ENCODE assay signal across 17 cellular contexts in genomic region chr12:90851800-90852718, GRCh38.
"Had no signal": no experiment of that assay in that cellular context is flagged by ENCODE, and none has a peak within 500 bp of the region (broad histone marks: within the 10 kb centered on the region; RNA-seq: fewer than 3 reads in every experiment).

No MANE protein-coding gene starts in this region.

- H3K4me1 ChIP-seq: thyroid gland, uterus had no signal

- H3K36me3 Mint-ChIP-seq: natural killer cell treated with Interleukin-12 subunit alpha and Interleukin-12 subunit beta and Interleukin-15 and Interleukin-18, amount 100 ng/mL, for 72 hours; stimulated activated naive B cell treated with anti-CD40 and anti-IgM and Interleukin-4, amounts not matched to agents 10 μg/mL and 1 μg/mL and 100 μg/mL, for 72 hours had no signal

- H3K9me3 ChIP-seq: gastroesophageal sphincter, thyroid gland, uterus had no signal

- H3K36me3 ChIP-seq: gastroesophageal sphincter, thyroid gland, uterus had no signal

- H3K4me1 Mint-ChIP-seq: activated T-helper 17 cell treated with anti-CD3 and anti-CD28 coated beads, Interleukin-2, amount 50 U/mL, for 72 hours had no signal

- H3K27me3 ChIP-seq: dorsolateral prefrontal cortex, gastroesophageal sphincter, thyroid gland, uterus had no signal

- ATAC-seq: activated T-helper 17 cell treated with anti-CD3 and anti-CD28 coated beads, Interleukin-2, amount 50 U/mL, for 72 hours; gastroesophageal sphincter; left colon; natural killer cell treated with Interleukin-12 subunit alpha and Interleukin-12 subunit beta and Interleukin-15 and Interleukin-18, amount 100 ng/mL, for 72 hours; stimulated activated naive B cell treated with anti-CD40 and anti-IgM and Interleukin-4, amounts not matched to agents 10 μg/mL and 1 μg/mL and 100 μg/mL, for 72 hours had no signal

- H3K4me3 ChIP-seq: dorsolateral prefrontal cortex, gastroesophageal sphincter, skin epidermis, thyroid gland, uterus had no signal

- H3K27ac Mint-ChIP-seq: activated naive CD4-positive, alpha-beta T cell treated with anti-CD3 and anti-CD28 coated beads for 36 hours; activated T-helper 17 cell treated with anti-CD3 and anti-CD28 coated beads, Interleukin-2, amount 50 U/mL, for 72 hours; natural killer cell treated with Interleukin-12 subunit alpha and Interleukin-12 subunit beta and Interleukin-15 and Interleukin-18, amount 100 ng/mL, for 72 hours; stimulated activated naive B cell treated with anti-CD40 and anti-IgM and Interleukin-4, amounts not matched to agents 10 μg/mL and 1 μg/mL and 100 μg/mL, for 72 hours had no signal

- FAIRE-seq: astrocyte had no signal

- H3K4me3 Mint-ChIP-seq: activated naive CD4-positive, alpha-beta T cell treated with anti-CD3 and anti-CD28 coated beads for 36 hours; activated T-helper 17 cell treated with anti-CD3 and anti-CD28 coated beads, Interleukin-2, amount 50 U/mL, for 72 hours; natural killer cell treated with Interleukin-12 subunit alpha and Interleukin-12 subunit beta and Interleukin-15 and Interleukin-18, amount 100 ng/mL, for 72 hours; stimulated activated naive B cell treated with anti-CD40 and anti-IgM and Interleukin-4, amounts not matched to agents 10 μg/mL and 1 μg/mL and 100 μg/mL, for 72 hours had no signal

- H3K9me3 Mint-ChIP-seq: activated naive CD4-positive, alpha-beta T cell treated with anti-CD3 and anti-CD28 coated beads for 36 hours; activated T-helper 17 cell treated with anti-CD3 and anti-CD28 coated beads, Interleukin-2, amount 50 U/mL, for 72 hours; stimulated activated naive B cell treated with anti-CD40 and anti-IgM and Interleukin-4, amounts not matched to agents 10 μg/mL and 1 μg/mL and 100 μg/mL, for 72 hours had no signal

- DNase-seq: activated CD4-positive, CD25-positive, alpha-beta regulatory T cell treated with anti-CD3 and anti-CD28 coated beads, Interleukin-2, amount 50 U/mL, for 72 hours; activated naive CD4-positive, alpha-beta T cell treated with anti-CD3 and anti-CD28 coated beads for 36 hours; dorsolateral prefrontal cortex; left colon; mesenchymal stem cell; retina; stimulated activated CD4-positive, alpha-beta T cell treated with anti-CD3 and anti-CD28 coated beads, Interleukin-15, amount 100 ng/mL, for 24 hours; stimulated activated CD4-positive, alpha-beta T cell treated with anti-CD3 and anti-CD28 coated beads, Interleukin-4, amount 100 ng/mL, for 1 hour; stimulated activated naive B cell treated with anti-CD40 and anti-IgM and Interleukin-4, amounts not matched to agents 10 μg/mL and 1 μg/mL and 100 μg/mL, for 72 hours; T-helper 9 cell; thyroid gland; uterus had no signal

- H3K27me3 Mint-ChIP-seq: activated T-helper 17 cell treated with anti-CD3 and anti-CD28 coated beads, Interleukin-2, amount 50 U/mL, for 72 hours; natural killer cell treated with Interleukin-12 subunit alpha and Interleukin-12 subunit beta and Interleukin-15 and Interleukin-18, amount 100 ng/mL, for 72 hours; stimulated activated naive B cell treated with anti-CD40 and anti-IgM and Interleukin-4, amounts not matched to agents 10 μg/mL and 1 μg/mL and 100 μg/mL, for 72 hours had no signal

- H3K27ac ChIP-seq: dorsolateral prefrontal cortex, gastroesophageal sphincter, skin epidermis, thyroid gland, uterus had no signal
